8 cellular contexts compared by ENCODE assay signal in genomic region chr19:34403784-34404108, GRCh38. TPM values are rescaled to one million over a fixed set of nuclear protein-coding genes. Genes with fewer than 3 reads are reported as not detected.
A peak's percentile ranks its signal among the peaks of the same experiment; 100 is the strongest.
DNase-seq lines count a peak whose midpoint lies in the region; ATAC-seq and TF ChIP-seq lines count a peak whose summit lies in the region.

No MANE protein-coding gene starts in this region.

- H3K27me3 Mint-ChIP-seq in brain (no peaks in the 10 kb centered on the region), naive B cell (no peaks in the 10 kb centered on the region)

- H3K9me3 Mint-ChIP-seq in brain (peaks cover 0 to 3% (median 0%) of the 10 kb centered on the region in 5 experiments), naive B cell (no peaks in the 10 kb centered on the region)

- H3K27ac Mint-ChIP-seq in brain (peak overlapping the region; percentile 74 to 94 (median 88)), naive B cell (peak overlapping the region in 5 of 6 donors; percentile 18 to 91 (median 80))

- ATAC-seq in HG02678 (IDR thresholded peaks at IDR 0.05; ENCODE audit: unreplicated experiment) (peak; percentile 13), naive B cell (ENCODE audit: low read depth in 2 of 2) (peak in 1 of 2 donors; percentile 2), sciatic nerve (no peak), GM18511 (IDR thresholded peaks at IDR 0.05; ENCODE audit: unreplicated experiment) (no peak), GM19328 (IDR thresholded peaks at IDR 0.05; ENCODE audit: unreplicated experiment) (no peak)

- TF ChIP-seq CTCF in C4-2B (conservative IDR thresholded peaks at IDR 0.05), result no peak
- no peak for TF ChIP-seq CTCF in brain (conservative IDR thresholded peaks at IDR 0.05)

- H3K27ac ChIP-seq in C4-2B, result peak overlapping the region; percentile 89
- H3K27ac ChIP-seq in caudate nucleus (ENCODE audit: low read depth, low read length), result no peak overlapping the region

- H3K4me3 Mint-ChIP-seq in brain (peak overlapping the region; percentile 88 to 93 (median 91)), naive B cell (peak overlapping the region; percentile 88 to 99 (median 95))

- intact Hi-C loops in sciatic nerve (cut with DNase I), result no loop called here

- H3K36me3 Mint-ChIP-seq in brain (peaks cover 31% of the 10 kb centered on the region), naive B cell (peaks cover 5 to 8% of the 10 kb centered on the region in 2 donors)

- DNase-seq in naive B cell, result no peak
- DNase-seq in sciatic nerve (ENCODE audit: low spot score), result no peak
- no peak for DNase-seq in caudate nucleus (lab: John Stamatoyannopoulos, UW)

- peaks cover 34% of the 10 kb centered on the region for H3K4me1 Mint-ChIP-seq in brain
- peaks cover 2 to 9% (median 8%) of the 10 kb centered on the region in 3 donors for H3K4me1 Mint-ChIP-seq in naive B cell

RNA-seq across cellular contexts. Expression of gene PDCD2L, which starts 0.5 kb away (rescaled TPM):
- polyA plus RNA-seq in brain (ENCODE audit: insufficient read depth, low read depth, low replicate concordance) (20.0 TPM), naive B cell (ENCODE audit: low read depth in 6 of 6) (10 to 100 TPM in 5 of 6 donors, 1 to 10 TPM in 1; 4.7 to 20.9 (median 16.3) TPM)
- total RNA-seq in sciatic nerve, result 11.6 TPM

RNA-seq across cellular contexts. Expression of gene UBA2, which starts 24.4 kb away (rescaled TPM):
- polyA plus RNA-seq in brain (ENCODE audit: insufficient read depth, low read depth, low replicate concordance), result 61.1 TPM
- polyA plus RNA-seq in naive B cell (ENCODE audit: low read depth in 6 of 6), result 10 to 100 TPM; 84.2 to 91.7 (median 86.7) TPM
- 84.0 TPM for total RNA-seq in sciatic nerve

RNA-seq across cellular contexts. Expression of gene GPI, which starts 38.8 kb away (rescaled TPM):
- 326 TPM for polyA plus RNA-seq in brain (ENCODE audit: insufficient read depth, low read depth, low replicate concordance)
- 100 to 1,000 TPM in 5 of 6 donors, 10 to 100 TPM in 1; 98.5 to 118 (median 111) TPM for polyA plus RNA-seq in naive B cell (ENCODE audit: low read depth in 6 of 6)
- 152 TPM for total RNA-seq in sciatic nerve
